In genomic region chr18:21598726-21599584, GRCh38 we compare ENCODE assay signal across 8 cellular contexts. TPM values are rescaled to one million over a fixed set of nuclear protein-coding genes. Genes with fewer than 3 reads are reported as not detected.
DNase-seq lines count a peak whose midpoint lies in the region; ATAC-seq and TF ChIP-seq lines count a peak whose summit lies in the region.

No MANE protein-coding gene starts in this region.

- no peaks in the 10 kb centered on the region for H3K27me3 ChIP-seq in BJ (ENCODE audit: control insufficient read depth, insufficient read depth, low read length)
- H3K27me3 ChIP-seq in HCT116 (ENCODE audit: insufficient read depth, low read length): no peaks in the 10 kb centered on the region
- no peaks in the 10 kb centered on the region for H3K27me3 ChIP-seq in kidney epithelial cell (ENCODE audit: control insufficient read depth, insufficient read depth, low read length)
- no peaks in the 10 kb centered on the region for H3K27me3 ChIP-seq in tibial artery

- peak overlapping the region; percentile 96 for H3K9ac ChIP-seq in HCT116 (ENCODE audit: low read length)

- no peaks in the 10 kb centered on the region for H3K9me3 ChIP-seq in HCT116 (ENCODE audit: control insufficient read depth in 1 of 2, insufficient read depth in 1 of 2, low read depth in 1 of 2, low read length in 2 of 2)
- no peaks in the 10 kb centered on the region for H3K9me3 ChIP-seq in tibial artery

- RAD21 ChIA-PET in HCT116 (lab: Charles Lee; ENCODE audit: low non-redundant PET in 1 of 2, low total read pairs in 2 of 2, uncharacterized antibody in 2 of 2, unreplicated experiment in 2 of 2): interaction anchor here in 1 of 2 experiments (0.7 kb wide), 1 partner anchor 487 kb away, joined by 3 read pairs; no protein-coding TSS in a partner anchor

- no peak for TF ChIP-seq POLR2A in HCT116 (IDR thresholded peaks at IDR 0.05; ENCODE audit: borderline replicate concordance, extremely low read depth, insufficient read depth, insufficient read length)

- H3K36me3 Mint-ChIP-seq in activated T-helper 17 cell treated with anti-CD3 and anti-CD28 coated beads, Interleukin-2, amount 50 U/mL, for 72 hours (ENCODE audit: low read depth): peaks cover 26% of the 10 kb centered on the region

- H3K4me3 Mint-ChIP-seq in activated T-helper 17 cell treated with anti-CD3 and anti-CD28 coated beads, Interleukin-2, amount 50 U/mL, for 72 hours: peak overlapping the region; percentile 99

- peaks cover 6% of the 10 kb centered on the region for H3K4me1 Mint-ChIP-seq in activated T-helper 17 cell treated with anti-CD3 and anti-CD28 coated beads, Interleukin-2, amount 50 U/mL, for 72 hours

- H3K9me2 ChIP-seq in HCT116 (ENCODE audit: insufficient read depth): no peaks in the 10 kb centered on the region

- no peaks in the 10 kb centered on the region for H3K9me3 Mint-ChIP-seq in activated T-helper 17 cell treated with anti-CD3 and anti-CD28 coated beads, Interleukin-2, amount 50 U/mL, for 72 hours

- peak overlapping the region; percentile 99 for H3K27ac Mint-ChIP-seq in activated T-helper 17 cell treated with anti-CD3 and anti-CD28 coated beads, Interleukin-2, amount 50 U/mL, for 72 hours

- peak overlapping the region; percentile 94 for H3K4me3 ChIP-seq in BJ (ENCODE audit: low read depth, low read length)
- H3K4me3 ChIP-seq in HCT116 (replicated peaks in 1 of 2; ENCODE audit: low read depth in 1 of 2, low read length in 2 of 2): peak overlapping the region; percentile 84 to 99
- peak overlapping the region; percentile 97 for H3K4me3 ChIP-seq in kidney epithelial cell (ENCODE audit: low read depth, low read length)
- peak overlapping the region; percentile 76 to 86 for H3K4me3 ChIP-seq in tibial artery

- peaks cover 7 to 13% of the 10 kb centered on the region in 2 experiments for H3K4me1 ChIP-seq in HCT116 (ENCODE audit: control insufficient read depth in 1 of 2, insufficient read depth in 2 of 2, low read length in 2 of 2)
- H3K4me1 ChIP-seq in tibial artery: peaks cover 0 to 31% (median 13%) of the 10 kb centered on the region in 4 donors

- intact Hi-C loops in HCT116 (cut with micrococcal nuclease): no loop called here
- intact Hi-C loops in tibial artery (cut with DNase I; ENCODE audit: low total_unique reads): no loop called here

- peaks cover 60% of the 10 kb centered on the region for H3K79me2 ChIP-seq in HCT116 (ENCODE audit: insufficient read depth, low read length)

- CTCF ChIA-PET in BJ (lab: Yijun Ruan, JAX) (interaction anchor here (0.5 to 3.1 kb wide), 2 partner anchors 12 to 406 kb away, joined by 3 to 59 read pairs; partner anchors contain the start of gene SNRPD1), HCT116 (lab: Charles Lee) (interaction anchor here (1.5 to 3.0 kb wide), 3 partner anchors 12 to 404 kb away, joined by 3 to 66 read pairs (median 26); partner anchors contain the start of gene SNRPD1)

- peak overlapping the region; percentile 96 for H3K4me2 ChIP-seq in HCT116 (ENCODE audit: low read length)

- POLR2A ChIA-PET in BJ (lab: Charles Lee): no interaction called here
- POLR2A ChIA-PET in HCT116 (lab: Charles Lee): interaction anchor here (1.5 kb wide), 1 partner anchor 70 kb away, joined by 3 read pairs; no protein-coding TSS in a partner anchor

- no peaks in the 10 kb centered on the region for H3K27me3 Mint-ChIP-seq in activated T-helper 17 cell treated with anti-CD3 and anti-CD28 coated beads, Interleukin-2, amount 50 U/mL, for 72 hours

- no peak for TF ChIP-seq RAD21 in HCT116 (IDR thresholded peaks at IDR 0.05; ENCODE audit: low read depth)

- ATAC-seq in HCT116 (peak; percentile 4; the same call in 1 of the 2 replicates), HG03442 (IDR thresholded peaks at IDR 0.05; ENCODE audit: unreplicated experiment) (no peak), GM18519 (IDR thresholded peaks at IDR 0.05; ENCODE audit: low FRiP score, unreplicated experiment) (no peak)
- ATAC-seq in activated T-helper 17 cell treated with anti-CD3 and anti-CD28 coated beads, Interleukin-2, amount 50 U/mL, for 72 hours (replicated peaks): no peak

- no peaks in the 10 kb centered on the region for H4K20me1 ChIP-seq in HCT116 (ENCODE audit: insufficient read depth)

- no TSS peak for BruUV-seq in HCT116 (replicated peaks; lab: Mats Ljungman, UMichigan)

- peak overlapping the region; percentile 100 for H3K27ac ChIP-seq in HCT116 (ENCODE audit: low read depth, low read length)
- H3K27ac ChIP-seq in tibial artery: peak overlapping the region; percentile 94 to 98

- no peak overlapping the region for H2AFZ ChIP-seq in HCT116 (ENCODE audit: low read depth, low read length, poor library complexity, severe bottlenecking)

- TF ChIP-seq CTCF in BJ (IDR thresholded peaks at IDR 0.05; ENCODE audit: insufficient read depth, low read depth, low read length) (no peak), HCT116 (IDR thresholded peaks at IDR 0.05 in 2 of 3, conservative IDR thresholded peaks at IDR 0.05 in 1 of 3; ENCODE audit: borderline replicate concordance in 1 of 3, insufficient read depth in 1 of 3, low read depth in 2 of 3, low read length in 2 of 3) (no peak), kidney epithelial cell (IDR thresholded peaks at IDR 0.05; ENCODE audit: insufficient read depth, low read length, poor library complexity, severe bottlenecking) (no peak), tibial artery (IDR thresholded peaks at IDR 0.05) (no peak)

- H3K36me3 ChIP-seq in BJ (ENCODE audit: control insufficient read depth, insufficient read depth, low read length): no peaks in the 10 kb centered on the region
- no peaks in the 10 kb centered on the region for H3K36me3 ChIP-seq in HCT116 (ENCODE audit: control insufficient read depth in 1 of 2, insufficient read depth in 2 of 2, low read length in 2 of 2)
- no peaks in the 10 kb centered on the region for H3K36me3 ChIP-seq in kidney epithelial cell (ENCODE audit: control insufficient read depth, insufficient read depth, low read length)
- no peaks in the 10 kb centered on the region for H3K36me3 ChIP-seq in tibial artery

- DNase-seq in BJ (ENCODE audit: low read depth): no peak
- peak; percentile 36 for DNase-seq in HCT116 (ENCODE audit: low read depth, low spot score)
- peak; percentile 16 for DNase-seq in kidney epithelial cell (ENCODE audit: low read depth)
- peak in 1 of 2 donors; percentile 23 for DNase-seq in tibial artery
- DNase-seq in ureter (ENCODE audit: low spot score): no peak

TF ChIP-seq in HCT116, 20 proteins besides CTCF, POLR2A, EP300 and RAD21:
- TF ChIP-seq CBX3 (IDR thresholded peaks at IDR 0.05; ENCODE audit: low read depth): no peak
- no peak for TF ChIP-seq FOSL1 (IDR thresholded peaks at IDR 0.05; ENCODE audit: low read depth)
- TF ChIP-seq REST (IDR thresholded peaks at IDR 0.05; ENCODE audit: low read depth): no peak
- TF ChIP-seq CEBPB (IDR thresholded peaks at IDR 0.05; ENCODE audit: low read depth): no peak
- no peak for TF ChIP-seq EGR1 (IDR thresholded peaks at IDR 0.05; ENCODE audit: low read depth)
- TF ChIP-seq TCF7L2 (IDR thresholded peaks at IDR 0.05; ENCODE audit: borderline replicate concordance, extremely low read depth, insufficient read depth, insufficient read length): no peak
- no peak for TF ChIP-seq SRF (IDR thresholded peaks at IDR 0.05; ENCODE audit: low read depth)
- TF ChIP-seq ZFX (IDR thresholded peaks at IDR 0.05): no peak
- TF ChIP-seq JUND (IDR thresholded peaks at IDR 0.05): no peak
- no peak for TF ChIP-seq POLR2AphosphoS5 (IDR thresholded peaks at IDR 0.05; ENCODE audit: low read depth, low read length)

RNA-seq across cellular contexts. Expression of gene ESCO1, which starts 1.5 kb away (rescaled TPM):
- polyA plus RNA-seq in BJ (2011; rRNA removed): 2.0 and 5.0 TPM in 2 replicates
- 1.7 and 2.4 TPM in 2 replicates for polyA minus RNA-seq in BJ (2011; rRNA and poly(A)+ RNA removed)
- 19.6 TPM for total RNA-seq in HCT116 (2021; ENCODE audit: unreplicated experiment)
- 5.4 and 5.9 TPM in 2 replicates for polyA plus RNA-seq in HCT116 (2012)
- 10 to 100 TPM; 20.4 to 28.7 TPM for total RNA-seq in activated T-helper 17 cell treated with anti-CD3 and anti-CD28 coated beads, Interleukin-2, amount 50 U/mL, for 72 hours
- total RNA-seq in kidney epithelial cell: 18.9 and 19.4 TPM in 2 replicates
- total RNA-seq in ureter: 22.0 TPM

RNA-seq across cellular contexts. Expression of gene SNRPD1, which starts 13.2 kb away (rescaled TPM):
- 5.8 and 37.9 TPM in 2 replicates for polyA plus RNA-seq in BJ (2011; rRNA removed)
- polyA minus RNA-seq in BJ (2011; rRNA and poly(A)+ RNA removed): 9.1 and 25.1 TPM in 2 replicates
- 134 TPM for total RNA-seq in HCT116 (2021; ENCODE audit: unreplicated experiment)
- polyA plus RNA-seq in HCT116 (2012): 105 and 117 TPM in 2 replicates
- total RNA-seq in activated T-helper 17 cell treated with anti-CD3 and anti-CD28 coated beads, Interleukin-2, amount 50 U/mL, for 72 hours: 100 to 1,000 TPM in 1 of 2 donors, 10 to 100 TPM in 1; 69.2 to 134 TPM
- total RNA-seq in kidney epithelial cell: 15.7 and 24.9 TPM in 2 replicates
- total RNA-seq in ureter: 55.8 TPM

Comparison
In these comparisons a context has a peak if more than half of its experiments do, and no peak if none do; other contexts are left out.
1. DNase-seq: peak in HCT116 (single experiment) and kidney epithelial cell (single experiment); none in BJ (single experiment) and ureter (single experiment).
2. Peak in every context shown above with its lines, with median percentiles within 50 percentile points of each other: H3K4me3 ChIP-seq.